ENCODE assay signal across 25 cellular contexts in genomic region chr11:92330114-92330513, GRCh38.
DNase-seq lines count a peak whose midpoint lies in the region; ATAC-seq and TF ChIP-seq lines count a peak whose summit lies in the region.
"Had no signal": no experiment of that assay in that cellular context is flagged by ENCODE, and none has a peak within 500 bp of the region (broad histone marks: within the 10 kb centered on the region; RNA-seq: fewer than 3 reads in every experiment).

No MANE protein-coding gene starts in this region.

- H3K4me1 Mint-ChIP-seq in endodermal cell: peaks cover 36% of the 10 kb centered on the region
- H3K4me1 Mint-ChIP-seq in osteocyte (ENCODE audit: unreplicated experiment): peaks cover 41% of the 10 kb centered on the region
- peaks cover 9% of the 10 kb centered on the region for H3K4me1 Mint-ChIP-seq in glutamatergic neuron (ENCODE audit: low read depth, unreplicated experiment)
- H3K4me1 Mint-ChIP-seq: activated CD4-positive, alpha-beta memory T cell treated with anti-CD3 and anti-CD28 coated beads, Interleukin-2, amount 10 ng/mL, durations not matched to agents 7 days and 5 days had no signal

- H3K27me3 ChIP-seq in HUES6 (ENCODE audit: control insufficient read depth, insufficient read depth, low read length) (no peaks in the 10 kb centered on the region), PC-3 (ENCODE audit: low read length) (no peaks in the 10 kb centered on the region), endodermal cell (ENCODE audit: control insufficient read depth, insufficient read depth, low read length, poor library complexity, severe bottlenecking) (no peaks in the 10 kb centered on the region)
- H3K27me3 ChIP-seq: adrenal gland, heart left ventricle had no signal

- H3K4me2 ChIP-seq in PC-3 (ENCODE audit: low read length): peak overlapping the region; percentile 32; the same call in 1 of the 2 replicates

- TF ChIP-seq CTCF in PC-3 (conservative IDR thresholded peaks at IDR 0.05; ENCODE audit: low read depth, low read length): no peak
- no peak for TF ChIP-seq CTCF in endodermal cell (conservative IDR thresholded peaks at IDR 0.05)
- TF ChIP-seq CTCF in osteocyte (IDR thresholded peaks at IDR 0.05): no peak
- no peak for TF ChIP-seq CTCF in glutamatergic neuron (IDR thresholded peaks at IDR 0.05; ENCODE audit: partially characterized antibody, unreplicated experiment)

- H3K4me3 ChIP-seq in HUES6 (ENCODE audit: low read depth, low read length) (no peak overlapping the region), PC-3 (ENCODE audit: low read length) (no peak overlapping the region), endodermal cell (ENCODE audit: low read length) (no peak overlapping the region)
- H3K4me3 ChIP-seq: adrenal gland, heart left ventricle, left ventricle myocardium inferior had no signal

- no peak overlapping the region for H3K9ac ChIP-seq in HUES6 (ENCODE audit: low read length)
- H3K9ac ChIP-seq in PC-3 (ENCODE audit: low read length): no peak overlapping the region
- no peak overlapping the region for H3K9ac ChIP-seq in endodermal cell (ENCODE audit: extremely low read depth, low read length, poor library complexity, severe bottlenecking)

- peak overlapping the region; percentile 51; the same call in 1 of the 2 replicates for H3K27ac ChIP-seq in HUES6 (ENCODE audit: low read depth, low read length)
- H3K27ac ChIP-seq in PC-3 (ENCODE audit: low read length): no peak overlapping the region
- H3K27ac ChIP-seq in endodermal cell (ENCODE audit: low read depth, low read length): peak overlapping the region; percentile 87
- H3K27ac ChIP-seq: adrenal gland, heart left ventricle, left ventricle myocardium inferior had no signal

- H3K36me3 Mint-ChIP-seq in endodermal cell (ENCODE audit: low read depth): no peaks in the 10 kb centered on the region
- no peaks in the 10 kb centered on the region for H3K36me3 Mint-ChIP-seq in osteocyte (ENCODE audit: unreplicated experiment)
- H3K36me3 Mint-ChIP-seq in glutamatergic neuron (ENCODE audit: unreplicated experiment): no peaks in the 10 kb centered on the region

- H4K20me1 ChIP-seq in PC-3 (ENCODE audit: low read length): no peaks in the 10 kb centered on the region

- no peaks in the 10 kb centered on the region for H3K79me2 ChIP-seq in PC-3 (ENCODE audit: low read length)

- no TSS peak for BruUV-seq in PC-3 (replicated peaks; lab: Mats Ljungman, UMichigan)

- no peaks in the 10 kb centered on the region for H3F3A ChIP-seq in PC-3 (ENCODE audit: low read length, unreplicated experiment)

- POLR2A ChIA-PET in PC-3 (lab: Charles Lee; ENCODE audit: unreplicated experiment): no interaction called here

- CTCF ChIA-PET in PC-3 (lab: Charles Lee): no interaction called here

- no peaks in the 10 kb centered on the region for H3K9me2 ChIP-seq in PC-3 (replicated peaks; ENCODE audit: low read length)

- DNase-seq in PC-3 (no peak), endodermal cell (no peak), osteocyte (ENCODE audit: extremely low spot score, unreplicated experiment) (no peak), NAMALWA (ENCODE audit: low spot score) (no peak), DMS79 (lab: John Stamatoyannopoulos, UW) (no peak), glutamatergic neuron (no peak)
- DNase-seq: activated CD4-positive, alpha-beta memory T cell treated with anti-CD3 and anti-CD28 coated beads, Interleukin-2, amount 10 ng/mL, durations not matched to agents 7 days and 5 days; activated T-cell treated with anti-CD3 and anti-CD28 coated beads for 4 hours; adrenal gland; AML-193; dermis blood vessel endothelial cell; DMS79 treated with DMSO at 0.1 percent for 48 hours; heart left ventricle; HFFc6; left ventricle myocardium inferior; NCI-H1105 treated with DMSO at 0.1 percent for 48 hours; NCI-H524; occipital lobe; Right ventricle myocardium superior; stimulated activated CD4-positive, alpha-beta T cell treated with anti-CD3 and anti-CD28 coated beads, Interleukin-4, amount 100 ng/mL, for 24 hours; stimulated activated naive CD8-positive, alpha-beta T cell treated with anti-CD3 and anti-CD28 coated beads, Interleukin-15, Interleukin-2, amounts not matched to agents 100 U/mL and 50 U/mL, for 24 hours; SW 1271 had no signal

- no peak overlapping the region for H3K4me3 Mint-ChIP-seq in endodermal cell
- no peak overlapping the region for H3K4me3 Mint-ChIP-seq in osteocyte (ENCODE audit: unreplicated experiment)
- no peak overlapping the region for H3K4me3 Mint-ChIP-seq in glutamatergic neuron (ENCODE audit: unreplicated experiment)
- H3K4me3 Mint-ChIP-seq: activated CD4-positive, alpha-beta memory T cell treated with anti-CD3 and anti-CD28 coated beads, Interleukin-2, amount 10 ng/mL, durations not matched to agents 7 days and 5 days; HFFc6 had no signal

- H2AFZ ChIP-seq in PC-3 (ENCODE audit: low read length): no peak overlapping the region

- H3K4me1 ChIP-seq in HUES6 (ENCODE audit: control insufficient read depth, insufficient read depth, low read length): peaks cover 32% of the 10 kb centered on the region
- peaks cover 5% of the 10 kb centered on the region; the same call in 1 of the 2 replicates for H3K4me1 ChIP-seq in PC-3 (ENCODE audit: insufficient read depth, low read length)
- H3K4me1 ChIP-seq in endodermal cell (ENCODE audit: control insufficient read depth, insufficient read depth, low read length): peaks cover 2% of the 10 kb centered on the region
- H3K4me1 ChIP-seq: heart left ventricle, left ventricle myocardium inferior had no signal

- no peaks in the 10 kb centered on the region for H3K9me3 Mint-ChIP-seq in endodermal cell
- no peaks in the 10 kb centered on the region for H3K9me3 Mint-ChIP-seq in osteocyte (ENCODE audit: unreplicated experiment)
- H3K9me3 Mint-ChIP-seq in glutamatergic neuron (ENCODE audit: unreplicated experiment): no peaks in the 10 kb centered on the region
- H3K9me3 Mint-ChIP-seq: HFFc6 had no signal

- H3K27ac Mint-ChIP-seq in endodermal cell (peak overlapping the region; percentile 45), osteocyte (ENCODE audit: unreplicated experiment) (peak overlapping the region; percentile 24), glutamatergic neuron (ENCODE audit: unreplicated experiment) (no peak overlapping the region)
- H3K27ac Mint-ChIP-seq: activated CD4-positive, alpha-beta memory T cell treated with anti-CD3 and anti-CD28 coated beads, Interleukin-2, amount 10 ng/mL, durations not matched to agents 7 days and 5 days; HFFc6 had no signal

- ATAC-seq in PC-3 (no peak), HG03175 (IDR thresholded peaks at IDR 0.05; ENCODE audit: unreplicated experiment) (no peak)
- ATAC-seq: activated CD4-positive, CD25-positive, alpha-beta regulatory T cell treated with anti-CD3 and anti-CD28 coated beads, Interleukin-2, amount 50 U/mL, for 24 hours; heart left ventricle; stimulated activated naive CD8-positive, alpha-beta T cell treated with anti-CD3 and anti-CD28 coated beads, Interleukin-15, Interleukin-2, amounts not matched to agents 100 U/mL and 50 U/mL, for 24 hours had no signal

- intact Hi-C loops in PC-3 (cut with micrococcal nuclease): no loop called here

- no peaks in the 10 kb centered on the region for H3K27me3 Mint-ChIP-seq in endodermal cell (ENCODE audit: insufficient read depth)
- H3K27me3 Mint-ChIP-seq in osteocyte (ENCODE audit: unreplicated experiment): no peaks in the 10 kb centered on the region
- H3K27me3 Mint-ChIP-seq in glutamatergic neuron (ENCODE audit: unreplicated experiment): no peaks in the 10 kb centered on the region
- H3K27me3 Mint-ChIP-seq: activated CD4-positive, alpha-beta memory T cell treated with anti-CD3 and anti-CD28 coated beads, Interleukin-2, amount 10 ng/mL, durations not matched to agents 7 days and 5 days had no signal

- H3K9me3 ChIP-seq in HUES6 (ENCODE audit: control insufficient read depth, insufficient read depth, low read depth, low read length) (no peaks in the 10 kb centered on the region), PC-3 (ENCODE audit: low read length) (no peaks in the 10 kb centered on the region), endodermal cell (ENCODE audit: control insufficient read depth, low read length) (no peaks in the 10 kb centered on the region)
- H3K9me3 ChIP-seq: adrenal gland, heart left ventricle, left ventricle myocardium inferior had no signal

- WGBS in endodermal cell (ENCODE audit: insufficient coverage in 1 of 2, insufficient read length in 1 of 2), 2 experiments: 59 to 83% methylated on average over 1 to 2 of the region's 2 CpGs

- H3K36me3 ChIP-seq in HUES6 (ENCODE audit: control insufficient read depth, insufficient read depth, low read length) (no peaks in the 10 kb centered on the region), PC-3 (ENCODE audit: low read depth, low read length) (no peaks in the 10 kb centered on the region), endodermal cell (ENCODE audit: control insufficient read depth, insufficient read depth, low read length) (no peaks in the 10 kb centered on the region)
- H3K36me3 ChIP-seq: adrenal gland, heart left ventricle, left ventricle myocardium inferior had no signal
